In the genomic region with DNA sequence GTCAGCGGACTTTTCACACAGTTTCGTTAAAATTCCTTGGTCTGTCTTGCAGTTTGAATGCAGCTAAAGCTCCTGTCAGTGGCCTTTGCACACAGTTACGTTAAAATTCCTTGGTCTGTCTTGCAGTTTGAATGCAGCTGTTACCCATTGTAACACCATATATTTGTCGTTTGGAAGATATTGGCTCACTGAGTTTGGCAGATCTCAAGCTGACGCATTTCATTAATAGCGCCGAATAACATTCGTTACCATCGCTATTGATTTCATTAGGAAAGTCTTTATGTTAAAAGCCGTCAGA, we compare ENCODE assay signal across 8 cellular contexts. TPM values are rescaled to one million over a fixed set of nuclear protein-coding genes. Genes with fewer than 3 reads are reported as not detected.
A peak's percentile ranks its signal among the peaks of the same experiment; 100 is the strongest.
DNase-seq lines count a peak whose midpoint lies in the region; ATAC-seq and TF ChIP-seq lines count a peak whose summit lies in the region.

No MANE protein-coding gene starts in this region.

- intact Hi-C loops in posterior vena cava (cut with DNase I) = loop anchor here in 1 of 2 donors (10.0 kb wide), 1 partner anchor 49 kb away; no protein-coding TSS in a partner anchor

- TF ChIP-seq CTCF in liver (IDR thresholded peaks at IDR 0.05; ENCODE audit: low read depth, low read length, missing input control) = no peak
- no peak for TF ChIP-seq CTCF in type B pancreatic cell (conservative IDR thresholded peaks at IDR 0.05)

- no peaks in the 10 kb centered on the region for H3K9me3 ChIP-seq in liver (ENCODE audit: control insufficient read depth in 4 of 4, low read length in 3 of 4)

- TF ChIP-seq RAD21 in liver (IDR thresholded peaks at IDR 0.05) = no peak

- H3K9ac ChIP-seq in liver (ENCODE audit: low read depth in 1 of 2, low read length in 2 of 2) = peak overlapping the region in 1 of 2 donors; percentile 63

- peak overlapping the region; percentile 96 for H3K27ac Mint-ChIP-seq in type B pancreatic cell

- 29% methylated on average over 10 of the region's 10 CpGs for WGBS in liver

- H3K4me1 Mint-ChIP-seq in activated T-cell treated with anti-CD3 and anti-CD28 coated beads, Interleukin-2, amount 50 U/mL, for 4 hours (ENCODE audit: low read depth) = peaks cover 25% of the 10 kb centered on the region
- peaks cover 51% of the 10 kb centered on the region for H3K4me1 Mint-ChIP-seq in type B pancreatic cell (ENCODE audit: unreplicated experiment)

- no peaks in the 10 kb centered on the region for H3K36me3 ChIP-seq in liver (ENCODE audit: control insufficient read depth in 4 of 4, insufficient read depth in 3 of 4, low read depth in 1 of 4, low read length in 3 of 4)

- DNase-seq in activated T-cell treated with anti-CD3 and anti-CD28 coated beads, Interleukin-2, amount 50 U/mL, for 4 hours = no peak
- no peak for DNase-seq in activated T-cell treated with anti-CD3 and anti-CD28 coated beads for 4 hours
- peak; percentile 17 for DNase-seq in astrocyte of the hippocampus (ENCODE audit: low read depth, low spot score)
- no peak for DNase-seq in type B pancreatic cell (ENCODE audit: extremely low spot score, unreplicated experiment)
- DNase-seq in posterior vena cava (ENCODE audit: low spot score) = no peak
- no peak for DNase-seq in activated CD8-positive, alpha-beta memory T cell treated with anti-CD3 and anti-CD28 coated beads, Interleukin-2, amount 50 U/mL, for 4 hours

- no peaks in the 10 kb centered on the region for H3K27me3 Mint-ChIP-seq in activated T-cell treated with anti-CD3 and anti-CD28 coated beads, Interleukin-2, amount 50 U/mL, for 4 hours (ENCODE audit: low read depth)
- no peaks in the 10 kb centered on the region for H3K27me3 Mint-ChIP-seq in type B pancreatic cell

- peaks cover 3 to 17% (median 9%) of the 10 kb centered on the region in 4 donors for H3K4me1 ChIP-seq in liver (ENCODE audit: control insufficient read depth in 4 of 4, insufficient read depth in 4 of 4, low read length in 3 of 4)

- H3K9me3 Mint-ChIP-seq in activated T-cell treated with anti-CD3 and anti-CD28 coated beads, Interleukin-2, amount 50 U/mL, for 4 hours = no peaks in the 10 kb centered on the region
- H3K9me3 Mint-ChIP-seq in type B pancreatic cell = no peaks in the 10 kb centered on the region

- no peaks in the 10 kb centered on the region for H3K36me3 Mint-ChIP-seq in activated T-cell treated with anti-CD3 and anti-CD28 coated beads, Interleukin-2, amount 50 U/mL, for 4 hours (ENCODE audit: insufficient read depth)
- H3K36me3 Mint-ChIP-seq in type B pancreatic cell = peaks cover 7% of the 10 kb centered on the region

- no peak for ATAC-seq in activated T-cell treated with anti-CD3 and anti-CD28 coated beads, Interleukin-2, amount 50 U/mL, for 4 hours
- ATAC-seq in GM21825 (IDR thresholded peaks at IDR 0.05; ENCODE audit: unreplicated experiment) = no peak

- peak overlapping the region; percentile 74 to 100 (median 80) for H3K4me3 ChIP-seq in liver (ENCODE audit: low read depth in 1 of 3, low read length in 3 of 3)

- H3K27ac ChIP-seq in liver (ENCODE audit: low read depth in 1 of 2, low read length in 2 of 2) = peak overlapping the region in 1 of 2 donors; percentile 64

- H3K27me3 ChIP-seq in liver (ENCODE audit: control insufficient read depth in 4 of 4, insufficient read depth in 4 of 4, low read length in 3 of 4) = no peaks in the 10 kb centered on the region

- peak overlapping the region; percentile 92 for H3K4me3 Mint-ChIP-seq in activated T-cell treated with anti-CD3 and anti-CD28 coated beads, Interleukin-2, amount 50 U/mL, for 4 hours
- H3K4me3 Mint-ChIP-seq in type B pancreatic cell = peak overlapping the region; percentile 99

TF ChIP-seq in liver, 16 proteins besides CTCF, POLR2A, EP300 and RAD21:
- TF ChIP-seq, protein P1, sequence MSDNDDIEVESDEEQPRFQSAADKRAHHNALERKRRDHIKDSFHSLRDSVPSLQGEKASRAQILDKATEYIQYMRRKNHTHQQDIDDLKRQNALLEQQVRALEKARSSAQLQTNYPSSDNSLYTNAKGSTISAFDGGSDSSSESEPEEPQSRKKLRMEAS (IDR thresholded peaks at IDR 0.05) = no peak
- TF ChIP-seq, protein P2, sequence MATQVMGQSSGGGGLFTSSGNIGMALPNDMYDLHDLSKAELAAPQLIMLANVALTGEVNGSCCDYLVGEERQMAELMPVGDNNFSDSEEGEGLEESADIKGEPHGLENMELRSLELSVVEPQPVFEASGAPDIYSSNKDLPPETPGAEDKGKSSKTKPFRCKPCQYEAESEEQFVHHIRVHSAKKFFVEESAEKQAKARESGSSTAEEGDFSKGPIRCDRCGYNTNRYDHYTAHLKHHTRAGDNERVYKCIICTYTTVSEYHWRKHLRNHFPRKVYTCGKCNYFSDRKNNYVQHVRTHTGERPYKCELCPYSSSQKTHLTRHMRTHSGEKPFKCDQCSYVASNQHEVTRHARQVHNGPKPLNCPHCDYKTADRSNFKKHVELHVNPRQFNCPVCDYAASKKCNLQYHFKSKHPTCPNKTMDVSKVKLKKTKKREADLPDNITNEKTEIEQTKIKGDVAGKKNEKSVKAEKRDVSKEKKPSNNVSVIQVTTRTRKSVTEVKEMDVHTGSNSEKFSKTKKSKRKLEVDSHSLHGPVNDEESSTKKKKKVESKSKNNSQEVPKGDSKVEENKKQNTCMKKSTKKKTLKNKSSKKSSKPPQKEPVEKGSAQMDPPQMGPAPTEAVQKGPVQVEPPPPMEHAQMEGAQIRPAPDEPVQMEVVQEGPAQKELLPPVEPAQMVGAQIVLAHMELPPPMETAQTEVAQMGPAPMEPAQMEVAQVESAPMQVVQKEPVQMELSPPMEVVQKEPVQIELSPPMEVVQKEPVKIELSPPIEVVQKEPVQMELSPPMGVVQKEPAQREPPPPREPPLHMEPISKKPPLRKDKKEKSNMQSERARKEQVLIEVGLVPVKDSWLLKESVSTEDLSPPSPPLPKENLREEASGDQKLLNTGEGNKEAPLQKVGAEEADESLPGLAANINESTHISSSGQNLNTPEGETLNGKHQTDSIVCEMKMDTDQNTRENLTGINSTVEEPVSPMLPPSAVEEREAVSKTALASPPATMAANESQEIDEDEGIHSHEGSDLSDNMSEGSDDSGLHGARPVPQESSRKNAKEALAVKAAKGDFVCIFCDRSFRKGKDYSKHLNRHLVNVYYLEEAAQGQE (IDR thresholded peaks at IDR 0.05) = no peak
- TF ChIP-seq, protein P3, sequence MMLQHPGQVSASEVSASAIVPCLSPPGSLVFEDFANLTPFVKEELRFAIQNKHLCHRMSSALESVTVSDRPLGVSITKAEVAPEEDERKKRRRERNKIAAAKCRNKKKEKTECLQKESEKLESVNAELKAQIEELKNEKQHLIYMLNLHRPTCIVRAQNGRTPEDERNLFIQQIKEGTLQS (IDR thresholded peaks at IDR 0.05) = no peak
- TF ChIP-seq JUND (IDR thresholded peaks at IDR 0.05) (no peak), RXRA (IDR thresholded peaks at IDR 0.05) (no peak), GABPA (IDR thresholded peaks at IDR 0.05 in 1 of 2, conservative IDR thresholded peaks at IDR 0.05 in 1 of 2) (no peak), EGR1 (IDR thresholded peaks at IDR 0.05; ENCODE audit: low read depth in 2 of 2) (no peak), FOXA1 (IDR thresholded peaks at IDR 0.05) (no peak), NR2F2 (IDR thresholded peaks at IDR 0.05) (no peak), HNF4A (conservative IDR thresholded peaks at IDR 0.05) (no peak)

RNA-seq across cellular contexts. Expression of a gene that starts 1.1 kb away (rescaled TPM):
- total RNA-seq in activated T-cell treated with anti-CD3 and anti-CD28 coated beads, Interleukin-2, amount 50 U/mL, for 4 hours = 10 to 100 TPM; 40.2 to 45.0 (median 41.2) TPM
- total RNA-seq in liver = 10 to 100 TPM; 29.5 to 37.1 TPM
- polyA plus RNA-seq in liver = 10 to 100 TPM; 10.2 to 14.8 TPM
- total RNA-seq in type B pancreatic cell (ENCODE audit: low replicate concordance) = 40.9 and 43.5 TPM in 2 replicates
- 10 to 100 TPM; 58.6 to 68.9 TPM for total RNA-seq in posterior vena cava
